Comparison of ENCODE assay signal across 8 cellular contexts in the genomic region with DNA sequence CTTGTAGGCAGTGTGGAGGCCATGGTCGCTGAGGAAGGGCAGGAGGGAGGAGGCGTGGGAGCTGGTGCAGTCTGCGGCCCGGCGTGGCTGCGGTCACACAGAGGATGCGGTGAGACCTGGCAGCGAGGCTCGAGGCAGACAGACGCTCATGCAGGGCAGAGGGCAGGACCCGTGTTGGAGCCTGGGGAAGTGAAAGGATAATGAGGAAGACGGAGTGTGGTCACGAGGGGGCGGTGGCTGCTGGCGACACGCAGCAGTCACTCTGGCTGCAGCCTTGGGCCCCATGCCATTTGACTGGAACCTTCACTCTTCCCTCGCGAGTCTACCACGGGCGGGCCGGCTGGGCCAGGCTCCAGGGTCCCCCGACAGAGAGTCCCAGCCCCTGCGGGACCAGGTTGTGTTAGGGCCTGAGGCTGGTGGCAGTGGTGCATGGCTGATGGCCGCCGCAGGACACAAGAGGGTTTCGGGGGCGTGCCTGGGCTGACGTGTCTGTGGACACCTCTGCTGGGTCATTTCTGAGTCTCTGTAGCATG.
DNase-seq lines count a peak whose midpoint lies in the region; ATAC-seq and TF ChIP-seq lines count a peak whose summit lies in the region.

No MANE protein-coding gene starts in this region.

- in situ Hi-C loops in gastrocnemius medialis (cut with MboI; ENCODE audit: low sequenced_read_pairs in 4 of 4): no loop called here

- H3K36me3 ChIP-seq in gastrocnemius medialis (no peaks in the 10 kb centered on the region), A673 (ENCODE audit: insufficient read depth, low read length, poor library complexity, severe bottlenecking) (peaks cover 5% of the 10 kb centered on the region)

- no peaks in the 10 kb centered on the region for H3K27me3 ChIP-seq in gastrocnemius medialis
- no peaks in the 10 kb centered on the region for H3K27me3 ChIP-seq in A673 (replicated peaks; ENCODE audit: insufficient read depth, low read depth, low read length, poor library complexity)

- ATAC-seq in GM21367 (IDR thresholded peaks at IDR 0.05; ENCODE audit: unreplicated experiment) (peak; percentile 71), gastrocnemius medialis (no peak), GM21529 (IDR thresholded peaks at IDR 0.05; ENCODE audit: unreplicated experiment) (no peak), GM21526 (IDR thresholded peaks at IDR 0.05; ENCODE audit: low FRiP score, unreplicated experiment) (no peak)

- H3K4me3 ChIP-seq in gastrocnemius medialis (no peak overlapping the region), A673 (ENCODE audit: low read depth, low read length, poor library complexity, severe bottlenecking) (no peak overlapping the region)

- POLR2A ChIA-PET in A673 (lab: Charles Lee; ENCODE audit: low non-redundant PET): no interaction called here

- CTCF ChIA-PET in A673 (lab: Charles Lee): no interaction called here

- no TSS peak for BruUV-seq in A673 (replicated peaks; lab: Mats Ljungman, UMichigan)

- H3K4me1 ChIP-seq in gastrocnemius medialis (peaks cover 19 to 21% of the 10 kb centered on the region in 2 donors), A673 (ENCODE audit: insufficient read depth, low read length, poor library complexity, severe bottlenecking) (peaks cover 36% of the 10 kb centered on the region)

- H3K27ac ChIP-seq in gastrocnemius medialis: no peak overlapping the region
- H3K27ac ChIP-seq in A673 (ENCODE audit: low read depth, low read length, poor library complexity, severe bottlenecking): no peak overlapping the region

- no peak for TF ChIP-seq CTCF in gastrocnemius medialis (IDR thresholded peaks at IDR 0.05 in 4 of 5, conservative IDR thresholded peaks at IDR 0.05 in 1 of 5)
- no peak for TF ChIP-seq CTCF in A673 (conservative IDR thresholded peaks at IDR 0.05; ENCODE audit: low read depth, low read length)

- TF ChIP-seq POLR2A in gastrocnemius medialis (IDR thresholded peaks at IDR 0.05): no peak

- H3K9me3 ChIP-seq in gastrocnemius medialis (no peaks in the 10 kb centered on the region), A673 (ENCODE audit: low read depth, low read length, poor library complexity, severe bottlenecking) (peaks cover under 1% of the 10 kb centered on the region)

- intact Hi-C loops in gastrocnemius medialis (cut with DNase I; ENCODE audit: low total_unique reads): no loop called here
- intact Hi-C loops in A673 (cut with micrococcal nuclease; ENCODE audit: unreplicated experiment): no loop called here

- DNase-seq in NOMO-1 treated with DMSO at 0.1 percent for 48 hours (lab: John Stamatoyannopoulos, UW; ENCODE audit: unreplicated experiment) (peak; percentile 96), globus pallidus (ENCODE audit: low spot score) (peak; percentile 58), gastrocnemius medialis (peak; percentile 26 to 51), A673 (ENCODE audit: low spot score) (no peak), SHP77 (lab: John Stamatoyannopoulos, UW) (no peak)

Comparison
In these comparisons a context has a peak if more than half of its experiments do, and no peak if none do; other contexts are left out.
1. DNase-seq: peak in NOMO-1 treated with DMSO at 0.1 percent for 48 hours (single experiment), globus pallidus (single experiment) and gastrocnemius medialis (2 of 2); none in A673 (single experiment) and SHP77 (0 of 2).